In the genomic region with DNA sequence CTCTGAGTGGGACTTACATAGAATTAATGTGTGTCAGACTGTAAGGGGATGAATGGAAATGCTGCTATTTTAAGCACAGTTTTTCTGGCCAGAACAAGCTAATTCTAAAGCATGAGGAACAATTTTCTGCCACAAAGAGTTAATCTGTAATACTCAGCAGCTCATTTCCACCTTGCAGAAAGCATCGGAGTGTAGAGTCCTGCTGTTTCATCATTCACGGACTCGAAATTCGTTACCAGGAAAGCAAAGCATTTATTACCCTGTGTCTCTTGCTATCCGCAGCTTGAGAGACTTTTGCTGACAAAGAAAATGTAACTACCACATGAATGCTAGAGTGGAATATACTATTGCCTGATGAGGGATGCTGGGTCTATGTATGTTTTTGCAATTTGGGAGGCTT, we compare ENCODE assay signal across 23 cellular contexts.
A peak's percentile ranks its signal among the peaks of the same experiment; 100 is the strongest.
DNase-seq lines count a peak whose midpoint lies in the region; ATAC-seq, FAIRE-seq and TF ChIP-seq lines count a peak whose summit lies in the region.
"Had no signal": no experiment of that assay in that cellular context is flagged by ENCODE, and none has a peak within 500 bp of the region (broad histone marks: within the 10 kb centered on the region; RNA-seq: fewer than 3 reads in every experiment).

No MANE protein-coding gene starts in this region.

- DNase-seq in activated T-cell treated with anti-CD3 and anti-CD28 coated beads, Interleukin-2, amount 50 U/mL, for 24 hours, result no peak
- DNase-seq in activated T-cell treated with anti-CD3 and anti-CD28 coated beads for 4 hours, result no peak
- DNase-seq in T-cell, result no peak
- no peak for DNase-seq in GM12878 (ENCODE audit: low read depth, low spot score)
- DNase-seq in stimulated activated CD4-positive, alpha-beta T cell treated with anti-CD3 and anti-CD28 coated beads, Interleukin-2, amount 100 ng/mL, for 24 hours, result no peak
- no peak for DNase-seq in H7
- DNase-seq in activated CD4-positive, CD25-positive, alpha-beta regulatory T cell treated with anti-CD3 and anti-CD28 coated beads, Interleukin-2, amount 50 U/mL, for 72 hours, result no peak
- DNase-seq: activated CD4-positive, alpha-beta T cell treated with anti-CD3 and anti-CD28 coated beads for 4 hours; C1 segment of cervical spinal cord; DMS 273 treated with DMSO at 0.1 percent for 48 hours; left cardiac atrium; NCI-H1105 treated with DMSO at 0.1 percent for 48 hours; NCI-H510A; pancreas; right cardiac atrium; SHP77 treated with DMSO at 0.1 percent for 48 hours; stimulated activated CD4-positive, alpha-beta T cell treated with anti-CD3 and anti-CD28 coated beads, Interleukin-12 subunit alpha, Interleukin-12 subunit beta, amount 100 ng/mL, for 4 hours; substantia nigra had no signal

- peaks cover 70% of the 10 kb centered on the region for H3K4me1 ChIP-seq in GM12878 (ENCODE audit: control insufficient read depth, insufficient read depth, low read length)
- H3K4me1 ChIP-seq: A549, pancreas had no signal

- no peak overlapping the region for H3K4me2 ChIP-seq in GM12878 (ENCODE audit: control insufficient read depth, insufficient read depth)
- peak overlapping the region; percentile 43 for H3K4me2 ChIP-seq in neural cell (ENCODE audit: low read length)
- H3K4me2 ChIP-seq: A549 had no signal

- H3K36me3 Mint-ChIP-seq in activated T-cell treated with anti-CD3 and anti-CD28 coated beads, Interleukin-2, amount 50 U/mL, for 24 hours (ENCODE audit: low read depth), result peaks cover 84% of the 10 kb centered on the region
- peaks cover 55% of the 10 kb centered on the region for H3K36me3 Mint-ChIP-seq in T-cell
- H3K36me3 Mint-ChIP-seq: IgD-negative memory B cell had no signal

- H3K4me1 Mint-ChIP-seq in activated T-cell treated with anti-CD3 and anti-CD28 coated beads, Interleukin-2, amount 50 U/mL, for 24 hours (ENCODE audit: low read depth), result peaks cover 99% of the 10 kb centered on the region
- H3K4me1 Mint-ChIP-seq in T-cell, result peaks cover 96 to 98% (median 98%) of the 10 kb centered on the region in 3 donors

- CTCF ChIA-PET in T-cell (lab: Charles Lee) (interaction anchor here in 1 of 2 donors (0.6 kb wide), 1 partner anchor 51 kb away, joined by 3 read pairs; no protein-coding TSS in a partner anchor), GM12878 (lab: Yijun Ruan, JAX) (interaction anchor here (1.1 to 1.5 kb wide), 5 partner anchors 15 to 39 kb away, joined by 3 to 5 read pairs (median 3); no protein-coding TSS in a partner anchor)

- H3K4me3 ChIP-seq in GM12878 (no peak overlapping the region), neural cell (ENCODE audit: low read length) (peak overlapping the region; percentile 55), H7 (ENCODE audit: insufficient read depth, low read depth, low read length) (no peak overlapping the region)
- H3K4me3 ChIP-seq: A549, coronary artery, pancreas had no signal

- ATAC-seq in T-cell (replicated peaks in 1 of 4) (no peak), GM12878 (no peak)
- ATAC-seq: A549, HCT116, left cardiac atrium, pancreas, right cardiac atrium had no signal

- H3K27me3 Mint-ChIP-seq in activated T-cell treated with anti-CD3 and anti-CD28 coated beads, Interleukin-2, amount 50 U/mL, for 24 hours, result no peaks in the 10 kb centered on the region
- H3K27me3 Mint-ChIP-seq in T-cell, result no peaks in the 10 kb centered on the region
- H3K27me3 Mint-ChIP-seq: IgD-negative memory B cell had no signal

- WGBS in GM12878 (ENCODE audit: insufficient coverage, insufficient replicate concordance, low lambda C conversion rate, missing lambda C conversion rate), result 87% methylated on average over 5 of the region's 5 CpGs

- TF ChIP-seq CTCF in GM12878 (IDR thresholded peaks at IDR 0.05 in 2 of 3, conservative IDR thresholded peaks at IDR 0.05 in 1 of 3; ENCODE audit: control insufficient read depth in 2 of 3, extremely low read depth in 1 of 3, insufficient read depth in 1 of 3, low read depth in 3 of 3, low read length in 3 of 3) (no peak), neural cell (IDR thresholded peaks at IDR 0.05; ENCODE audit: poor library complexity, severe bottlenecking) (no peak)

- H3K27ac Mint-ChIP-seq in activated T-cell treated with anti-CD3 and anti-CD28 coated beads, Interleukin-2, amount 50 U/mL, for 24 hours, result peak overlapping the region; percentile 98
- peak overlapping the region; percentile 73 to 79 for H3K27ac Mint-ChIP-seq in T-cell

- H3K4me3 Mint-ChIP-seq in activated T-cell treated with anti-CD3 and anti-CD28 coated beads, Interleukin-2, amount 50 U/mL, for 24 hours, result no peak overlapping the region
- H3K4me3 Mint-ChIP-seq in T-cell, result peak overlapping the region in 2 of 3 donors; percentile 2 to 35

- RAD21 ChIA-PET in GM12878 (lab: Charles Lee; ENCODE audit: unreplicated experiment), result interaction anchor here (1.3 to 3.0 kb wide), 3 partner anchors 12 to 33 kb away, joined by 4 to 11 read pairs (median 5); no protein-coding TSS in a partner anchor

- SMC1A ChIA-PET in GM12878 (lab: Charles Lee; ENCODE audit: uncharacterized antibody, unreplicated experiment), result interaction anchor here (0.8 to 10.1 kb wide), 6 partner anchors 11 to 118 kb away, joined by 3 to 108 read pairs (median 6); no protein-coding TSS in a partner anchor

- no peaks in the 10 kb centered on the region for H3K9me2 ChIP-seq in neural cell (ENCODE audit: insufficient read depth, low read length)

- no TSS peak for BruUV-seq in GM12878 (replicated peaks; lab: Mats Ljungman, UMichigan)

- 0 out of 2 replicates have a peak, but pooled peaks cover 5% of the 10 kb centered on the region for H4K20me1 ChIP-seq in GM12878 (ENCODE audit: control insufficient read depth, insufficient read depth)
- no peaks in the 10 kb centered on the region for H4K20me1 ChIP-seq in neural cell (ENCODE audit: insufficient read depth)

- peak overlapping the region; percentile 20 for H3K27ac ChIP-seq in GM12878 (ENCODE audit: control insufficient read depth, insufficient read depth)
- peak overlapping the region; percentile 65 for H3K27ac ChIP-seq in neural cell (ENCODE audit: low read length)
- H3K27ac ChIP-seq: A549, coronary artery, pancreas had no signal

- H2AFZ ChIP-seq in GM12878 (ENCODE audit: control insufficient read depth, low read depth, low read length) (no peak overlapping the region), neural cell (ENCODE audit: low read depth, low read length) (no peak overlapping the region)

- H3F3A ChIP-seq in neural cell (ENCODE audit: insufficient read depth, low read length, poor library complexity, severe bottlenecking), result peaks cover 3% of the 10 kb centered on the region

- H3K27me3 ChIP-seq in GM12878 (replicated peaks in 1 of 2; ENCODE audit: control insufficient read depth in 2 of 2, insufficient read depth in 2 of 2, low read length in 1 of 2) (no peaks in the 10 kb centered on the region), neural cell (ENCODE audit: insufficient read depth, low read depth, low read length) (no peaks in the 10 kb centered on the region), H7 (ENCODE audit: control insufficient read depth, insufficient read depth, low read length) (no peaks in the 10 kb centered on the region)
- H3K27me3 ChIP-seq: pancreas had no signal

- H3K36me3 ChIP-seq in GM12878 (ENCODE audit: control insufficient read depth in 2 of 2, insufficient read depth in 2 of 2, low read length in 1 of 2) (peaks cover 22 to 32% of the 10 kb centered on the region in 2 experiments), neural cell (ENCODE audit: insufficient read depth, low read length) (peaks cover 3% of the 10 kb centered on the region), H7 (replicated peaks; ENCODE audit: control insufficient read depth, insufficient read depth, low read length) (no peaks in the 10 kb centered on the region)
- H3K36me3 ChIP-seq: pancreas had no signal

- in situ Hi-C loops in GM12878 (cut with MboI), result no loop called here

- H3K9me3 Mint-ChIP-seq in activated T-cell treated with anti-CD3 and anti-CD28 coated beads, Interleukin-2, amount 50 U/mL, for 24 hours, result no peaks in the 10 kb centered on the region
- no peaks in the 10 kb centered on the region for H3K9me3 Mint-ChIP-seq in T-cell
- H3K9me3 Mint-ChIP-seq: IgD-negative memory B cell had no signal

- TF ChIP-seq EP300 in GM12878 (IDR thresholded peaks at IDR 0.05; ENCODE audit: borderline replicate concordance in 1 of 2, control insufficient read depth in 1 of 2, low read depth in 2 of 2, low read length in 2 of 2), result no peak
- no peak for TF ChIP-seq EP300 in neural cell (conservative IDR thresholded peaks at IDR 0.05; ENCODE audit: poor library complexity, severe bottlenecking)

- no peaks in the 10 kb centered on the region for H3K9me3 ChIP-seq in GM12878 (replicated peaks; ENCODE audit: control insufficient read depth, insufficient read depth, low read length)
- no peaks in the 10 kb centered on the region for H3K9me3 ChIP-seq in neural cell (ENCODE audit: low read length)
- H3K9me3 ChIP-seq: A549, pancreas had no signal

- H3K79me2 ChIP-seq in GM12878 (ENCODE audit: control insufficient read depth, insufficient read depth, low read length), result peaks cover 87% of the 10 kb centered on the region
- H3K79me2 ChIP-seq in neural cell (replicated peaks; ENCODE audit: insufficient read depth, low read length), result peaks cover 3% of the 10 kb centered on the region

- intact Hi-C loops in GM12878 (cut with micrococcal nuclease; ENCODE audit: unreplicated experiment), result no loop called here

- TF ChIP-seq RAD21 in GM12878 (IDR thresholded peaks at IDR 0.05; ENCODE audit: insufficient read depth, low read depth, low read length), result no peak
- peak; percentile 32 for TF ChIP-seq RAD21 in neural cell (conservative IDR thresholded peaks at IDR 0.05)

- TF ChIP-seq POLR2A in GM12878 (IDR thresholded peaks at IDR 0.05; ENCODE audit: low read depth, low read length), result no peak

- H3K9ac ChIP-seq in GM12878 (ENCODE audit: control insufficient read depth, insufficient read depth, low read length) (no peak overlapping the region), neural cell (ENCODE audit: low read length) (peak overlapping the region; percentile 44)

- no peak for FAIRE-seq in GM12878 (lab: Jason Lieb, UNC)
- FAIRE-seq: A549, pancreas had no signal

- POLR2A ChIA-PET in T-cell (lab: Charles Lee) (interaction anchor here in 1 of 2 donors (1.3 kb wide), 1 partner anchor 65 kb away, joined by 3 read pairs; no protein-coding TSS in a partner anchor), GM12878 (lab: Charles Lee) (interaction anchor here (0.9 to 2.1 kb wide), 4 partner anchors 10 to 52 kb away, joined by 3 to 7 read pairs (median 4); no protein-coding TSS in a partner anchor)

TF ChIP-seq in GM12878, 131 proteins besides CTCF, POLR2A, EP300 and RAD21 (continues in another document):
- TF ChIP-seq SMAD1 (IDR thresholded peaks at IDR 0.05; ENCODE audit: low read depth, partially characterized antibody) (no peak), ZNF217 (IDR thresholded peaks at IDR 0.05) (no peak)

TF ChIP-seq in neural cell, 6 proteins besides CTCF, POLR2A, EP300 and RAD21 (continues in another document):
- no peak for TF ChIP-seq EZH2 (IDR thresholded peaks at IDR 0.05; ENCODE audit: borderline replicate concordance, insufficient read depth, low read length, poor library complexity, severe bottlenecking)
- TF ChIP-seq SMC3 (conservative IDR thresholded peaks at IDR 0.05; ENCODE audit: poor library complexity), result peak; percentile 29
